Comparison of ENCODE assay signal across 14 cellular contexts in genomic region chr3:46207549-46207948, GRCh38. TPM values are rescaled to one million over a fixed set of nuclear protein-coding genes. Genes with fewer than 3 reads are reported as not detected.
DNase-seq lines count a peak whose midpoint lies in the region; ATAC-seq and TF ChIP-seq lines count a peak whose summit lies in the region.
"Not testable (repeated sequence)": the region's sequence is repeated elsewhere in the genome, so short reads cannot be mapped to it uniquely, and the experiment has no call there.
"Had no signal": no experiment of that assay in that cellular context is flagged by ENCODE, and none has a peak within 500 bp of the region (broad histone marks: within the 10 kb centered on the region; RNA-seq: fewer than 3 reads in every experiment).

No MANE protein-coding gene starts in this region.

- not testable (repeated sequence) for TF ChIP-seq CTCF in GM06990 (IDR thresholded peaks at IDR 0.05; ENCODE audit: insufficient read depth, low read length, poor library complexity, severe bottlenecking); heart left ventricle (IDR thresholded peaks at IDR 0.05); tibial nerve (IDR thresholded peaks at IDR 0.05)

- not testable (repeated sequence) for H3K36me3 Mint-ChIP-seq in T-cell; activated T-cell treated with anti-CD3 and anti-CD28 coated beads, Interleukin-2, amount 50 U/mL, for 4 hours (ENCODE audit: insufficient read depth); central memory CD8-positive, alpha-beta T cell (ENCODE audit: insufficient read depth); memory B cell

- H3K27me3 ChIP-seq in GM06990 (replicated peaks; ENCODE audit: control insufficient read depth, insufficient read depth, low read length); heart left ventricle; tibial nerve: not testable (repeated sequence)

- peak overlapping the region; percentile 74 to 78 for H3K27ac Mint-ChIP-seq in T-cell
- H3K27ac Mint-ChIP-seq in central memory CD8-positive, alpha-beta T cell (ENCODE audit: low read depth) = peak overlapping the region; percentile 80
- peak overlapping the region; percentile 73 for H3K27ac Mint-ChIP-seq in memory B cell

- H3K4me1 ChIP-seq in heart left ventricle (peaks cover 0 to 64% (median 0%) of the 10 kb centered on the region in 12 donors), tibial nerve (peaks cover 0 to 15% (median 3%) of the 10 kb centered on the region in 4 donors)

- not testable (repeated sequence) for H3K36me3 ChIP-seq in GM06990 (ENCODE audit: control insufficient read depth, insufficient read depth, low read length); tibial nerve
- H3K36me3 ChIP-seq in heart left ventricle = peaks cover 0 to 15% (median 0%) of the 10 kb centered on the region in 9 donors

- TF ChIP-seq POLR2A in heart left ventricle (IDR thresholded peaks at IDR 0.05); tibial nerve (IDR thresholded peaks at IDR 0.05): not testable (repeated sequence)

- CTCF ChIA-PET in T-cell (lab: Charles Lee) = interaction anchor here (0.5 to 1.9 kb wide), 10 partner anchors 9 to 1116 kb away, joined by 3 to 6 read pairs (median 4); no protein-coding TSS in a partner anchor

- peaks cover 17 to 35% (median 25%) of the 10 kb centered on the region in 3 donors for H3K4me1 Mint-ChIP-seq in T-cell
- H3K4me1 Mint-ChIP-seq in activated T-cell treated with anti-CD3 and anti-CD28 coated beads, Interleukin-2, amount 50 U/mL, for 4 hours (ENCODE audit: low read depth) = peaks cover 29% of the 10 kb centered on the region
- H3K4me1 Mint-ChIP-seq in central memory CD8-positive, alpha-beta T cell = peaks cover 47% of the 10 kb centered on the region
- H3K4me1 Mint-ChIP-seq in memory B cell = peaks cover 34% of the 10 kb centered on the region

- DNase-seq in GM06990 (ENCODE audit: extremely low read depth, insufficient read length); T-cell; activated T-cell treated with anti-CD3 and anti-CD28 coated beads, Interleukin-2, amount 50 U/mL, for 4 hours; central memory CD8-positive, alpha-beta T cell (ENCODE audit: low spot score in 2 of 2); heart left ventricle; memory B cell (ENCODE audit: low spot score in 2 of 2); tibial nerve (ENCODE audit: low spot score in 2 of 2): not testable (repeated sequence)

- peak overlapping the region; percentile 34 for H3K4me3 ChIP-seq in GM06990 (replicated peaks; ENCODE audit: low read depth, low read length)
- H3K4me3 ChIP-seq in heart left ventricle = peak overlapping the region in 9 of 12 donors; percentile 7 to 63 (median 27)
- H3K4me3 ChIP-seq in skin epidermis = peak overlapping the region in 6 of 7 experiments; percentile 1 to 31 (median 14)
- H3K4me3 ChIP-seq in tibial nerve = peak overlapping the region in 3 of 4 donors; percentile 6 to 41 (median 22)

- POLR2A ChIA-PET in T-cell (lab: Charles Lee) = interaction anchor here in 1 of 2 donors (0.7 kb wide), 1 partner anchor 705 kb away, joined by 3 read pairs; no protein-coding TSS in a partner anchor

- not testable (repeated sequence) for H3K9me3 Mint-ChIP-seq in T-cell; activated T-cell treated with anti-CD3 and anti-CD28 coated beads, Interleukin-2, amount 50 U/mL, for 4 hours; central memory CD8-positive, alpha-beta T cell; memory B cell

- ATAC-seq in T-cell (replicated peaks in 1 of 4); activated T-cell treated with anti-CD3 and anti-CD28 coated beads, Interleukin-2, amount 50 U/mL, for 4 hours; central memory CD8-positive, alpha-beta T cell (replicated peaks; ENCODE audit: extremely low read depth, poor library complexity, severe bottlenecking); heart left ventricle; memory B cell (ENCODE audit: low read depth): not testable (repeated sequence)

- H3K27ac ChIP-seq in heart left ventricle = peak overlapping the region in 6 of 12 donors; percentile 10 to 90 (median 24)
- peak overlapping the region in 17 of 21 experiments; percentile 8 to 85 (median 57) for H3K27ac ChIP-seq in skin epidermis
- H3K27ac ChIP-seq in tibial nerve = peak overlapping the region in 3 of 4 donors; percentile 26 to 68 (median 44)

- intact Hi-C loops in heart left ventricle (cut with DNase I) = loop anchor here in 1 of 10 donors (5.0 kb wide), 1 partner anchor 120 kb away; no protein-coding TSS in a partner anchor

- H3K4me3 Mint-ChIP-seq in T-cell = not testable (repeated sequence)
- peak overlapping the region; percentile 6 for H3K4me3 Mint-ChIP-seq in activated T-cell treated with anti-CD3 and anti-CD28 coated beads, Interleukin-2, amount 50 U/mL, for 4 hours
- peak overlapping the region; percentile 76 for H3K4me3 Mint-ChIP-seq in central memory CD8-positive, alpha-beta T cell
- peak overlapping the region; percentile 76 for H3K4me3 Mint-ChIP-seq in memory B cell

- H3K27me3 Mint-ChIP-seq in T-cell; activated T-cell treated with anti-CD3 and anti-CD28 coated beads, Interleukin-2, amount 50 U/mL, for 4 hours (ENCODE audit: low read depth); central memory CD8-positive, alpha-beta T cell; memory B cell: not testable (repeated sequence)

- H3K9me3 ChIP-seq in heart left ventricle, tibial nerve: not testable (repeated sequence)

- 88 to 95% (median 92%) methylated on average over 9 of the region's 9 CpGs for WGBS in heart left ventricle, 4 donors
- 86 to 87% methylated on average over 9 of the region's 9 CpGs for WGBS in tibial nerve, 2 donors

- TF ChIP-seq EP300 in tibial nerve (IDR thresholded peaks at IDR 0.05) = not testable (repeated sequence)

RNA-seq across cellular contexts. Expression of gene CCR1, which starts 0.6 kb away (rescaled TPM):
- total RNA-seq in T-cell (under 1 TPM; 0.12 to 0.98 (median 0.43) TPM), heart left ventricle (10 to 100 TPM in 2 of 9 donors, 1 to 10 TPM in 7; 1.2 to 52.6 (median 2.4) TPM), tibial nerve (10 to 100 TPM in 1 of 4 donors, 1 to 10 TPM in 3; 4.0 to 25.2 (median 8.6) TPM)
- total RNA-seq in activated T-cell treated with anti-CD3 and anti-CD28 coated beads, Interleukin-2, amount 50 U/mL, for 4 hours = 1 to 10 TPM in 2 of 3 donors, under 1 TPM in 1; 0.57 to 3.2 (median 1.2) TPM
- 1 to 10 TPM in 1 of 2 donors, under 1 TPM in 1; 0.61 to 1.6 TPM for polyA plus RNA-seq in heart left ventricle
- total RNA-seq: bronchial epithelial cell, H9, HepG2 had no signal
- polyA plus RNA-seq: HepG2 had no signal

RNA-seq across cellular contexts. Expression of gene CCR3, which starts 34.7 kb away (rescaled TPM):
- total RNA-seq in T-cell (1 to 10 TPM in 1 of 5 donors, under 1 TPM in 2, not detected in 2; 0.33 to 1.2 (median 0.55) TPM), heart left ventricle (under 1 TPM in 2 of 9 donors, not detected in 7; 0.20 to 0.27 TPM), tibial nerve (not detected)
- not detected for total RNA-seq in activated T-cell treated with anti-CD3 and anti-CD28 coated beads, Interleukin-2, amount 50 U/mL, for 4 hours
- not detected for polyA plus RNA-seq in heart left ventricle
- total RNA-seq: bronchial epithelial cell, H9, HepG2, LHCN-M2, posterior vena cava, SK-MEL-5 had no signal
- polyA plus RNA-seq: HepG2 had no signal
